ENCODE assay signal across 18 cellular contexts in the genomic region with DNA sequence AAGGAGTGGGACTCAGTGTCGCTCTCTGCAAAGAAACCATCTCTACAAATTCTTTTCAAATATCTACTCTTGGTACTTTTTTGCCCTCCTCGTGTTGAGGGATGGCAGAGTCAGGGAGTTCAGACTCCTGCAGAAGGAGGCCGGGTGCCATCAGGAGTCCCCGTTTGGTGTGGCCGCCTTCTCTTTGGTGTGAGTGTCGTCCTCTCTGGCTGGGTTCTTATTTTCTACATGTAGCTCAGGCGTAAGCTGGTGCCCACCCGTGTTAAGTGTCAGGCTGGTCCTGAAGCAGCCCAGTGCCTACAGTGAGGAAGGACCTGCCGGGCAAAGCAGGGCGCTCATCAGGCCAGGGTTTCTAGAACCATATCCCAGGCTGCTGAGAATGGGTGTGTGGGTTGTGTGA. TPM values are rescaled to one million over a fixed set of nuclear protein-coding genes. Genes with fewer than 3 reads are reported as not detected.
DNase-seq lines count a peak whose midpoint lies in the region; ATAC-seq and TF ChIP-seq lines count a peak whose summit lies in the region.
"Had no signal": no experiment of that assay in that cellular context is flagged by ENCODE, and none has a peak within 500 bp of the region (broad histone marks: within the 10 kb centered on the region; RNA-seq: fewer than 3 reads in every experiment).

No MANE protein-coding gene starts in this region.

- no peaks in the 10 kb centered on the region for H3K9me3 Mint-ChIP-seq in T-helper 2 cell treated with Interferon-gamma antibody and Interleukin-4, amounts not matched to agents 5 μg/mL and 100 μg/mL, for 36 hours
- no peaks in the 10 kb centered on the region for H3K9me3 Mint-ChIP-seq in CD8-positive, alpha-beta T cell
- H3K9me3 Mint-ChIP-seq in activated naive CD8-positive, alpha-beta T cell treated with anti-CD3 and anti-CD28 coated beads for 36 hours: no peaks in the 10 kb centered on the region
- no peaks in the 10 kb centered on the region for H3K9me3 Mint-ChIP-seq in naive thymus-derived CD8-positive, alpha-beta T cell
- H3K9me3 Mint-ChIP-seq: nephron progenitor cell had no signal

- peak overlapping the region; percentile 75 for H3K27ac Mint-ChIP-seq in T-helper 2 cell treated with Interferon-gamma antibody and Interleukin-4, amounts not matched to agents 5 μg/mL and 100 μg/mL, for 36 hours
- H3K27ac Mint-ChIP-seq in CD8-positive, alpha-beta T cell: peak overlapping the region; percentile 94
- peak overlapping the region; percentile 9 for H3K27ac Mint-ChIP-seq in activated naive CD8-positive, alpha-beta T cell treated with anti-CD3 and anti-CD28 coated beads for 36 hours
- H3K27ac Mint-ChIP-seq in naive thymus-derived CD8-positive, alpha-beta T cell: peak overlapping the region; percentile 87 to 100 (median 99)

- H3K4me1 Mint-ChIP-seq in T-helper 2 cell treated with Interferon-gamma antibody and Interleukin-4, amounts not matched to agents 5 μg/mL and 100 μg/mL, for 36 hours (ENCODE audit: low read depth): peaks cover 70% of the 10 kb centered on the region
- peaks cover 72% of the 10 kb centered on the region for H3K4me1 Mint-ChIP-seq in CD8-positive, alpha-beta T cell (ENCODE audit: low read depth)
- H3K4me1 Mint-ChIP-seq in activated naive CD8-positive, alpha-beta T cell treated with anti-CD3 and anti-CD28 coated beads for 36 hours: peaks cover 64% of the 10 kb centered on the region
- peaks cover 40 to 73% (median 67%) of the 10 kb centered on the region in 4 donors for H3K4me1 Mint-ChIP-seq in naive thymus-derived CD8-positive, alpha-beta T cell
- H3K4me1 Mint-ChIP-seq: nephron progenitor cell had no signal

- no peaks in the 10 kb centered on the region for H3K27me3 Mint-ChIP-seq in T-helper 2 cell treated with Interferon-gamma antibody and Interleukin-4, amounts not matched to agents 5 μg/mL and 100 μg/mL, for 36 hours (ENCODE audit: low read depth)
- H3K27me3 Mint-ChIP-seq in CD8-positive, alpha-beta T cell (ENCODE audit: low read depth): no peaks in the 10 kb centered on the region
- H3K27me3 Mint-ChIP-seq in activated naive CD8-positive, alpha-beta T cell treated with anti-CD3 and anti-CD28 coated beads for 36 hours: no peaks in the 10 kb centered on the region
- no peaks in the 10 kb centered on the region for H3K27me3 Mint-ChIP-seq in naive thymus-derived CD8-positive, alpha-beta T cell

- ATAC-seq in CD8-positive, alpha-beta T cell: no peak
- ATAC-seq in naive thymus-derived CD8-positive, alpha-beta T cell: no peak
- ATAC-seq in HG03432 (IDR thresholded peaks at IDR 0.05; ENCODE audit: unreplicated experiment): no peak
- ATAC-seq in HG02870 (IDR thresholded peaks at IDR 0.05; ENCODE audit: unreplicated experiment): no peak
- ATAC-seq: PC-3 had no signal

- H3K36me3 ChIP-seq in CD8-positive, alpha-beta T cell (ENCODE audit: insufficient read depth, low read length): peaks cover 6% of the 10 kb centered on the region

- POLR2A ChIA-PET in CD8-positive, alpha-beta T cell (lab: Charles Lee): interaction anchor here (1.5 kb wide), 1 partner anchor 35 kb away, joined by 5 read pairs; no protein-coding TSS in a partner anchor
- POLR2A ChIA-PET in naive thymus-derived CD8-positive, alpha-beta T cell (lab: Charles Lee): interaction anchor here (1.0 kb wide), 1 partner anchor 169 kb away, joined by 4 read pairs; no protein-coding TSS in a partner anchor

- no peaks in the 10 kb centered on the region for H3K27me3 ChIP-seq in CD8-positive, alpha-beta T cell (ENCODE audit: insufficient read depth, low read length)
- H3K27me3 ChIP-seq: brain microvascular endothelial cell had no signal

- CTCF ChIA-PET in CD8-positive, alpha-beta T cell (lab: Charles Lee): interaction anchor here (1.0 to 4.5 kb wide), 4 partner anchors 17 to 313 kb away, joined by 3 to 30 read pairs (median 8); no protein-coding TSS in a partner anchor

- no peak overlapping the region for H3K4me3 ChIP-seq in CD8-positive, alpha-beta T cell (ENCODE audit: low read depth, low read length)
- H3K4me3 ChIP-seq: HAP-1 had no signal

- intact Hi-C loops in CD8-positive, alpha-beta T cell (cut with DNase I, micrococcal nuclease): no loop called here

- peaks cover 61% of the 10 kb centered on the region for H3K4me1 ChIP-seq in CD8-positive, alpha-beta T cell (ENCODE audit: insufficient read depth, low read length)
- H3K4me1 ChIP-seq: HAP-1 had no signal

- H3K9me3 ChIP-seq in CD8-positive, alpha-beta T cell (ENCODE audit: low read length): no peaks in the 10 kb centered on the region
- H3K9me3 ChIP-seq: HAP-1 had no signal

- DNase-seq in T-helper 2 cell treated with Interferon-gamma antibody and Interleukin-4, amounts not matched to agents 5 μg/mL and 100 μg/mL, for 36 hours (ENCODE audit: low spot score): no peak
- DNase-seq in T-helper 2 cell: no peak
- DNase-seq in CD8-positive, alpha-beta T cell: no peak
- DNase-seq in activated naive CD8-positive, alpha-beta T cell treated with anti-CD3 and anti-CD28 coated beads for 36 hours: no peak
- DNase-seq in naive thymus-derived CD8-positive, alpha-beta T cell: no peak
- DNase-seq in DMS79 (lab: John Stamatoyannopoulos, UW): no peak
- DNase-seq: activated CD4-positive, alpha-beta T cell treated with anti-CD3 and anti-CD28 coated beads, Interleukin-2, amount 50 U/mL, for 48 hours; brain microvascular endothelial cell; C1 segment of cervical spinal cord; DMS79 treated with DMSO at 0.1 percent for 48 hours; mesenchymal stem cell; NCI-H1092 treated with DMSO at 0.1 percent for 48 hours; NCI-H2171; nephron progenitor cell; PC-3 had no signal

- no peak for TF ChIP-seq CTCF in CD8-positive, alpha-beta T cell (IDR thresholded peaks at IDR 0.05)

- H3K4me3 Mint-ChIP-seq in T-helper 2 cell treated with Interferon-gamma antibody and Interleukin-4, amounts not matched to agents 5 μg/mL and 100 μg/mL, for 36 hours: no peak overlapping the region
- H3K4me3 Mint-ChIP-seq in CD8-positive, alpha-beta T cell: no peak overlapping the region
- no peak overlapping the region for H3K4me3 Mint-ChIP-seq in activated naive CD8-positive, alpha-beta T cell treated with anti-CD3 and anti-CD28 coated beads for 36 hours
- H3K4me3 Mint-ChIP-seq in naive thymus-derived CD8-positive, alpha-beta T cell: peak overlapping the region in 5 of 10 donors; percentile 6 to 70 (median 26)
- H3K4me3 Mint-ChIP-seq: nephron progenitor cell had no signal

- H3K36me3 Mint-ChIP-seq in T-helper 2 cell treated with Interferon-gamma antibody and Interleukin-4, amounts not matched to agents 5 μg/mL and 100 μg/mL, for 36 hours (ENCODE audit: low read depth): peaks cover 84% of the 10 kb centered on the region
- H3K36me3 Mint-ChIP-seq in CD8-positive, alpha-beta T cell: peaks cover 75% of the 10 kb centered on the region
- peaks cover 80% of the 10 kb centered on the region for H3K36me3 Mint-ChIP-seq in activated naive CD8-positive, alpha-beta T cell treated with anti-CD3 and anti-CD28 coated beads for 36 hours
- H3K36me3 Mint-ChIP-seq in naive thymus-derived CD8-positive, alpha-beta T cell: peaks cover 6 to 45% (median 17%) of the 10 kb centered on the region in 3 donors

- no peak overlapping the region for H3K27ac ChIP-seq in CD8-positive, alpha-beta T cell (ENCODE audit: low read depth, low read length)
- H3K27ac ChIP-seq: brain microvascular endothelial cell had no signal

RNA-seq across cellular contexts. Expression of gene OTULIN, which starts 37.0 kb away (rescaled TPM):
- 100 to 1,000 TPM; 135 to 140 TPM for total RNA-seq in CD8-positive, alpha-beta T cell
- 10 to 100 TPM; 68.9 TPM for total RNA-seq in activated naive CD8-positive, alpha-beta T cell treated with anti-CD3 and anti-CD28 coated beads for 36 hours
- 10 to 100 TPM; 68.1 to 77.0 TPM for total RNA-seq in naive thymus-derived CD8-positive, alpha-beta T cell
- 10 to 100 TPM; 15.7 to 22.7 (median 17.2) TPM for polyA plus RNA-seq in naive thymus-derived CD8-positive, alpha-beta T cell

Comparison
In these comparisons a context has a peak if more than half of its experiments do, and no peak if none do; other contexts are left out.
1. H3K27ac Mint-ChIP-seq: peak in every context shown above with its lines; median percentile 99 in naive thymus-derived CD8-positive, alpha-beta T cell; 94 in CD8-positive, alpha-beta T cell; 75 in T-helper 2 cell treated with Interferon-gamma antibody and Interleukin-4, amounts not matched to agents 5 μg/mL and 100 μg/mL, for 36 hours; 9 in activated naive CD8-positive, alpha-beta T cell treated with anti-CD3 and anti-CD28 coated beads for 36 hours.